ENCODE assay signal across 13 cellular contexts in genomic region chr1:241716915-241717651, GRCh38.
DNase-seq lines count a peak whose midpoint lies in the region; ATAC-seq and TF ChIP-seq lines count a peak whose summit lies in the region.
"Had no signal": no experiment of that assay in that cellular context is flagged by ENCODE, and none has a peak within 500 bp of the region (broad histone marks: within the 10 kb centered on the region; RNA-seq: fewer than 3 reads in every experiment).

No MANE protein-coding gene starts in this region.

- H3K27ac Mint-ChIP-seq in T-cell = no peak overlapping the region
- H3K27ac Mint-ChIP-seq in effector memory CD8-positive, alpha-beta T cell = no peak overlapping the region
- H3K27ac Mint-ChIP-seq: nephron; T-helper 1 cell treated with Interleukin-12 subunit alpha and Interleukin-12 subunit beta and Interleukin-4 antibody, amounts not matched to agents 30 μg/mL and 1 μg/mL, for 36 hours had no signal

- no peak overlapping the region for H3K4me3 Mint-ChIP-seq in T-cell
- no peak overlapping the region for H3K4me3 Mint-ChIP-seq in effector memory CD8-positive, alpha-beta T cell
- H3K4me3 Mint-ChIP-seq: nephron; T-helper 1 cell treated with Interleukin-12 subunit alpha and Interleukin-12 subunit beta and Interleukin-4 antibody, amounts not matched to agents 30 μg/mL and 1 μg/mL, for 36 hours had no signal

- peak; percentile 13 for DNase-seq in activated CD8-positive, alpha-beta memory T cell treated with anti-CD3 and anti-CD28 coated beads, Interleukin-2, amount 50 U/mL, for 1 hour (ENCODE audit: extremely low read depth)
- DNase-seq in activated CD8-positive, alpha-beta memory T cell treated with anti-CD3 and anti-CD28 coated beads, Interleukin-2, amount 50 U/mL, for 48 hours = no peak
- DNase-seq in T-cell (peak in 2 of 34 experiments; percentile 6 to 7), left cardiac atrium (no peak), amniotic stem cell (lab: John Stamatoyannopoulos, UW) (no peak), GM13976 (ENCODE audit: low spot score) (no peak)
- DNase-seq in effector memory CD8-positive, alpha-beta T cell = no peak
- DNase-seq in stimulated activated CD8-positive, alpha-beta memory T cell treated with anti-CD3 and anti-CD28 coated beads, Interleukin-4, amount 100 ng/mL, for 48 hours = peak; percentile 29
- DNase-seq: NCI-H1417 treated with DMSO at 0.1 percent for 48 hours had no signal

- TF ChIP-seq CTCF in GM13976 (IDR thresholded peaks at IDR 0.05; ENCODE audit: borderline replicate concordance, control extremely low read depth, extremely low read depth, insufficient read depth, missing control alignments) = no peak

- ATAC-seq in T-cell (replicated peaks in 1 of 4) = peak; percentile 77 to 96 (median 95)
- peak; percentile 64 for ATAC-seq in effector memory CD8-positive, alpha-beta T cell (replicated peaks)
- ATAC-seq in left cardiac atrium = no peak
- ATAC-seq: HepG2, sciatic nerve had no signal

- peaks cover 16 to 18% (median 17%) of the 10 kb centered on the region in 3 donors for H3K4me1 Mint-ChIP-seq in T-cell
- H3K4me1 Mint-ChIP-seq in effector memory CD8-positive, alpha-beta T cell (ENCODE audit: low read depth in 2 of 2) = peaks cover 0 to 4% of the 10 kb centered on the region in 2 donors

- H3K9me3 Mint-ChIP-seq in T-cell = no peaks in the 10 kb centered on the region
- H3K9me3 Mint-ChIP-seq in effector memory CD8-positive, alpha-beta T cell = no peaks in the 10 kb centered on the region
- H3K9me3 Mint-ChIP-seq: T-helper 1 cell treated with Interleukin-12 subunit alpha and Interleukin-12 subunit beta and Interleukin-4 antibody, amounts not matched to agents 30 μg/mL and 1 μg/mL, for 36 hours had no signal

- CTCF ChIA-PET in T-cell (lab: Charles Lee) = interaction anchor here in 1 of 2 donors (0.5 kb wide), 1 partner anchor 33 kb away, joined by 3 read pairs; no protein-coding TSS in a partner anchor

- H3K36me3 Mint-ChIP-seq in T-cell = no peaks in the 10 kb centered on the region
- no peaks in the 10 kb centered on the region for H3K36me3 Mint-ChIP-seq in effector memory CD8-positive, alpha-beta T cell (ENCODE audit: insufficient read depth)

- H3K27me3 Mint-ChIP-seq in T-cell = peaks cover 3 to 4% of the 10 kb centered on the region in 2 donors
- peaks cover 5 to 17% of the 10 kb centered on the region in 2 donors for H3K27me3 Mint-ChIP-seq in effector memory CD8-positive, alpha-beta T cell

- POLR2A ChIA-PET in T-cell (lab: Charles Lee) = interaction anchor here in 1 of 2 donors (0.6 kb wide), 1 partner anchor 41 kb away, joined by 3 read pairs; no protein-coding TSS in a partner anchor

- intact Hi-C loops in left cardiac atrium (cut with DNase I) = no loop called here

- in situ Hi-C loops in GM13976 (cut with MboI; ENCODE audit: low sequenced_read_pairs, unreplicated experiment) = no loop called here

Comparison
In these comparisons a context has a peak if more than half of its experiments do, and no peak if none do; other contexts are left out.
1. DNase-seq: peak in activated CD8-positive, alpha-beta memory T cell treated with anti-CD3 and anti-CD28 coated beads, Interleukin-2, amount 50 U/mL, for 1 hour (single experiment) and stimulated activated CD8-positive, alpha-beta memory T cell treated with anti-CD3 and anti-CD28 coated beads, Interleukin-4, amount 100 ng/mL, for 48 hours (single experiment); none in activated CD8-positive, alpha-beta memory T cell treated with anti-CD3 and anti-CD28 coated beads, Interleukin-2, amount 50 U/mL, for 48 hours (single experiment), effector memory CD8-positive, alpha-beta T cell (0 of 3), left cardiac atrium (single experiment), amniotic stem cell (single experiment) and GM13976 (single experiment).
2. ATAC-seq: peak in T-cell (4 of 4) and effector memory CD8-positive, alpha-beta T cell (single experiment); none in left cardiac atrium (0 of 2).